ENCODE assay signal across 18 cellular contexts in genomic region chr7:106501605-106502580, GRCh38.
DNase-seq lines count a peak whose midpoint lies in the region; ATAC-seq and TF ChIP-seq lines count a peak whose summit lies in the region.
"Had no signal": no experiment of that assay in that cellular context is flagged by ENCODE, and none has a peak within 500 bp of the region (broad histone marks: within the 10 kb centered on the region; RNA-seq: fewer than 3 reads in every experiment).

No MANE protein-coding gene starts in this region.

- no peaks in the 10 kb centered on the region for H3K9me3 ChIP-seq in Loucy (ENCODE audit: insufficient read depth, low read depth, low read length)
- H3K9me3 ChIP-seq: colonic mucosa, pancreas had no signal

- H3K4me1 ChIP-seq in Loucy (ENCODE audit: insufficient read depth, low read length, poor library complexity, severe bottlenecking): no peaks in the 10 kb centered on the region
- H3K4me1 ChIP-seq: colonic mucosa, pancreas had no signal

- H3K9ac ChIP-seq in Loucy (ENCODE audit: low read depth, low read length, poor library complexity, severe bottlenecking): no peak overlapping the region

- H3K36me3 Mint-ChIP-seq in activated CD4-positive, alpha-beta T cell treated with anti-CD3 and anti-CD28 coated beads, Interleukin-2, amount 10 ng/mL, durations not matched to agents 24 days and 14 days (ENCODE audit: low read depth): no peaks in the 10 kb centered on the region
- H3K36me3 Mint-ChIP-seq in activated CD4-positive, alpha-beta T cell treated with anti-CD3 and anti-CD28 coated beads, Interleukin-2, amount 10 ng/mL, durations not matched to agents 7 days and 5 days (ENCODE audit: low read depth): no peaks in the 10 kb centered on the region
- no peaks in the 10 kb centered on the region for H3K36me3 Mint-ChIP-seq in activated T-helper 17 cell treated with anti-CD3 and anti-CD28 coated beads, Interleukin-2, amount 50 U/mL, for 72 hours (ENCODE audit: low read depth)
- H3K36me3 Mint-ChIP-seq: CD4-positive, CD25-positive, alpha-beta regulatory T cell had no signal

- TF ChIP-seq CTCF in Loucy (conservative IDR thresholded peaks at IDR 0.05; ENCODE audit: low read length): no peak

- H3K27ac Mint-ChIP-seq in activated CD4-positive, alpha-beta T cell treated with anti-CD3 and anti-CD28 coated beads, Interleukin-2, amount 10 ng/mL, durations not matched to agents 24 days and 14 days: peak overlapping the region; percentile 61
- H3K27ac Mint-ChIP-seq in activated CD4-positive, alpha-beta T cell treated with anti-CD3 and anti-CD28 coated beads, Interleukin-2, amount 10 ng/mL, durations not matched to agents 7 days and 5 days: no peak overlapping the region
- H3K27ac Mint-ChIP-seq in activated T-helper 17 cell treated with anti-CD3 and anti-CD28 coated beads, Interleukin-2, amount 50 U/mL, for 72 hours: no peak overlapping the region
- H3K27ac Mint-ChIP-seq: activated CD4-positive, alpha-beta memory T cell treated with anti-CD3 and anti-CD28 coated beads, Interleukin-2, amount 10 ng/mL, durations not matched to agents 7 days and 5 days; CD4-positive, CD25-positive, alpha-beta regulatory T cell had no signal

- H3K9me3 Mint-ChIP-seq in activated CD4-positive, alpha-beta T cell treated with anti-CD3 and anti-CD28 coated beads, Interleukin-2, amount 10 ng/mL, durations not matched to agents 24 days and 14 days: peaks cover 12% of the 10 kb centered on the region
- H3K9me3 Mint-ChIP-seq in activated CD4-positive, alpha-beta T cell treated with anti-CD3 and anti-CD28 coated beads, Interleukin-2, amount 10 ng/mL, durations not matched to agents 7 days and 5 days: no peaks in the 10 kb centered on the region
- H3K9me3 Mint-ChIP-seq in activated T-helper 17 cell treated with anti-CD3 and anti-CD28 coated beads, Interleukin-2, amount 50 U/mL, for 72 hours: peaks cover 6% of the 10 kb centered on the region

- CTCF ChIA-PET in activated CD4-positive, alpha-beta T cell treated with anti-CD3 and anti-CD28 coated beads, Interleukin-2, amount 10 ng/mL, durations not matched to agents 7 days and 5 days (lab: Charles Lee): interaction anchor here (0.5 to 0.6 kb wide), 2 partner anchors 150 to 192 kb away, joined by 3 read pairs; no protein-coding TSS in a partner anchor

- intact Hi-C loops in activated CD4-positive, alpha-beta T cell treated with anti-CD3 and anti-CD28 coated beads, Interleukin-2, amount 10 ng/mL, durations not matched to agents 24 days and 14 days (cut with micrococcal nuclease): loop anchor here (2.0 to 5.0 kb wide), 2 partner anchors 17 to 95 kb away; no protein-coding TSS in a partner anchor

- H3K4me1 Mint-ChIP-seq in activated CD4-positive, alpha-beta T cell treated with anti-CD3 and anti-CD28 coated beads, Interleukin-2, amount 10 ng/mL, durations not matched to agents 24 days and 14 days: peaks cover 12% of the 10 kb centered on the region
- H3K4me1 Mint-ChIP-seq in activated CD4-positive, alpha-beta T cell treated with anti-CD3 and anti-CD28 coated beads, Interleukin-2, amount 10 ng/mL, durations not matched to agents 7 days and 5 days: no peaks in the 10 kb centered on the region
- H3K4me1 Mint-ChIP-seq in activated T-helper 17 cell treated with anti-CD3 and anti-CD28 coated beads, Interleukin-2, amount 50 U/mL, for 72 hours: peaks cover 12% of the 10 kb centered on the region
- H3K4me1 Mint-ChIP-seq: activated CD4-positive, alpha-beta memory T cell treated with anti-CD3 and anti-CD28 coated beads, Interleukin-2, amount 10 ng/mL, durations not matched to agents 7 days and 5 days; CD4-positive, CD25-positive, alpha-beta regulatory T cell had no signal

- no peaks in the 10 kb centered on the region for H3K27me3 Mint-ChIP-seq in activated CD4-positive, alpha-beta T cell treated with anti-CD3 and anti-CD28 coated beads, Interleukin-2, amount 10 ng/mL, durations not matched to agents 24 days and 14 days
- peaks cover 2% of the 10 kb centered on the region for H3K27me3 Mint-ChIP-seq in activated CD4-positive, alpha-beta T cell treated with anti-CD3 and anti-CD28 coated beads, Interleukin-2, amount 10 ng/mL, durations not matched to agents 7 days and 5 days
- no peaks in the 10 kb centered on the region for H3K27me3 Mint-ChIP-seq in activated T-helper 17 cell treated with anti-CD3 and anti-CD28 coated beads, Interleukin-2, amount 50 U/mL, for 72 hours
- H3K27me3 Mint-ChIP-seq: activated CD4-positive, alpha-beta memory T cell treated with anti-CD3 and anti-CD28 coated beads, Interleukin-2, amount 10 ng/mL, durations not matched to agents 7 days and 5 days had no signal

- H3K4me2 ChIP-seq in Loucy (ENCODE audit: low read depth, low read length, poor library complexity, severe bottlenecking): no peak overlapping the region

- no peaks in the 10 kb centered on the region for H4K20me1 ChIP-seq in Loucy (ENCODE audit: insufficient read depth, low read length, poor library complexity, severe bottlenecking)

- peak overlapping the region; percentile 9; the same call in 1 of the 2 replicates for H2AFZ ChIP-seq in Loucy (ENCODE audit: low read length)

- H3K27me3 ChIP-seq in Loucy (ENCODE audit: insufficient read depth, low read length, poor library complexity, severe bottlenecking): no peaks in the 10 kb centered on the region
- H3K27me3 ChIP-seq: colonic mucosa, pancreas had no signal

- POLR2A ChIA-PET in activated CD4-positive, alpha-beta T cell treated with anti-CD3 and anti-CD28 coated beads, Interleukin-2, amount 10 ng/mL, durations not matched to agents 7 days and 5 days (lab: Charles Lee): no interaction called here

- peak; percentile 25 for ATAC-seq in activated T-helper 17 cell treated with anti-CD3 and anti-CD28 coated beads, Interleukin-2, amount 50 U/mL, for 72 hours (replicated peaks)
- ATAC-seq in GM21423 (IDR thresholded peaks at IDR 0.05; ENCODE audit: unreplicated experiment) (no peak), GM21367 (IDR thresholded peaks at IDR 0.05; ENCODE audit: unreplicated experiment) (no peak)
- ATAC-seq: pancreas had no signal

- no peak overlapping the region for H3K4me3 ChIP-seq in Loucy (ENCODE audit: low read length, poor library complexity, severe bottlenecking)
- H3K4me3 ChIP-seq: colonic mucosa, pancreas had no signal

- H3K9me2 ChIP-seq in Loucy (replicated peaks; ENCODE audit: low read depth, low read length): no peaks in the 10 kb centered on the region

- no peaks in the 10 kb centered on the region for H3F3A ChIP-seq in Loucy (ENCODE audit: low read depth)

- H3K4me3 Mint-ChIP-seq in activated CD4-positive, alpha-beta T cell treated with anti-CD3 and anti-CD28 coated beads, Interleukin-2, amount 10 ng/mL, durations not matched to agents 24 days and 14 days: no peak overlapping the region
- no peak overlapping the region for H3K4me3 Mint-ChIP-seq in activated CD4-positive, alpha-beta T cell treated with anti-CD3 and anti-CD28 coated beads, Interleukin-2, amount 10 ng/mL, durations not matched to agents 7 days and 5 days
- no peak overlapping the region for H3K4me3 Mint-ChIP-seq in activated T-helper 17 cell treated with anti-CD3 and anti-CD28 coated beads, Interleukin-2, amount 50 U/mL, for 72 hours
- H3K4me3 Mint-ChIP-seq: activated CD4-positive, alpha-beta memory T cell treated with anti-CD3 and anti-CD28 coated beads, Interleukin-2, amount 10 ng/mL, durations not matched to agents 7 days and 5 days; CD4-positive, CD25-positive, alpha-beta regulatory T cell had no signal

- no peak for DNase-seq in activated CD4-positive, alpha-beta T cell treated with anti-CD3 and anti-CD28 coated beads, Interleukin-2, amount 10 ng/mL, durations not matched to agents 24 days and 14 days
- DNase-seq in activated CD4-positive, alpha-beta T cell treated with anti-CD3 and anti-CD28 coated beads, Interleukin-2, amount 10 ng/mL, durations not matched to agents 7 days and 5 days: no peak
- DNase-seq in pons (ENCODE audit: low spot score): peak; percentile 48
- DNase-seq in AG08395 (ENCODE audit: low spot score): no peak
- DNase-seq: activated CD4-positive, alpha-beta memory T cell treated with anti-CD3 and anti-CD28 coated beads, Interleukin-2, amount 10 ng/mL, durations not matched to agents 7 days and 5 days; activated effector memory CD4-positive, alpha-beta T cell treated with anti-CD3 and anti-CD28 coated beads, Interleukin-2, amount 50 U/mL, for 16 hours; CD4-positive, CD25-positive, alpha-beta regulatory T cell; colonic mucosa; DMS79 treated with DMSO at 0.1 percent for 48 hours; NCI-H1436 treated with DMSO at 0.1 percent for 48 hours; pancreas; SHP77; stimulated activated CD4-positive, alpha-beta T cell treated with anti-CD3 and anti-CD28 coated beads, Interleukin-4, amount 100 ng/mL, for 24 hours; trophoblast cell had no signal

- H3K79me2 ChIP-seq in Loucy (ENCODE audit: insufficient read depth, low read length): no peaks in the 10 kb centered on the region

- H3K36me3 ChIP-seq in Loucy (ENCODE audit: insufficient read depth, low read length): no peaks in the 10 kb centered on the region
- H3K36me3 ChIP-seq: colonic mucosa, pancreas had no signal
